Comparison of ENCODE assay signal across 19 cellular contexts in the genomic region with DNA sequence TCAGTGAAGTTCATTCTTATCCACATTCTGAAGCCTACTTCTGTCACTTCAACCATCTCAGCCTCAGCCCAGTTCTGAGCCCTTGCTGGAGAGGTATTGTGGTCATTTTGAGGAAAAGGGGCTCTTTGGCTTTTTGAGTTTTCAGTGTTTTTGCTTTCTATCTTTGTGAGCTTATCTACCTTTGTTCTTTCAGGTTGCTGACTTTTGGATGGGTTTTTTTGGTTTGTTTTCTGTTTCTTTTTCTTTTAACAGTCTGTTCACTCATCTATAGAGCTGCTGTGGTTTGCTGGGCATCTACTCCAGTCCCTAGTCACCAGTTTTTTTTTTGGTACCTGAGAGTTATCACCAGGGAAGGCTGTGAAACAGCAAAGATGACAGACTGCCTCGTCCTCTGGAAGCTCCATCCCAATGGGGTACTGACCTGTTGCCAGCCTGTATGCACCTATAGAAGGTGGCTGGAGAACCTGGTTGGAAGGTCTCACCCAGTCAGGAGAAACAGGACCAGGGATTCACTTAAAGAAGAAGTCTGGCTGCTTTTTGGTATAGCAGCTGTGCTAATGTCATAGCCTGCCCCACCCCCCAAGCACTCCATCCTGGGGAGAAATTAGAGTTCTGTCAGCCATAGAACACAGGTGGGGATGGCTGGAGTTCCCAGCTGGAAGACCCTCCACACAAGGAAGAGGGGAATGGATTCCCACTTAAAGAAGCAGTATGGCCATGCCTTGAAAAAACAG.
DNase-seq lines count a peak whose midpoint lies in the region; ATAC-seq and TF ChIP-seq lines count a peak whose summit lies in the region.
"Had no signal": no experiment of that assay in that cellular context is flagged by ENCODE, and none has a peak within 500 bp of the region (broad histone marks: within the 10 kb centered on the region; RNA-seq: fewer than 3 reads in every experiment).

No MANE protein-coding gene starts in this region.

- TF ChIP-seq CTCF in GM10266 (IDR thresholded peaks at IDR 0.05; ENCODE audit: control insufficient read depth, insufficient read depth, low read depth, missing control alignments) (no peak), adrenal gland (IDR thresholded peaks at IDR 0.05) (no peak)

- no peak for TF ChIP-seq POLR2A in adrenal gland (IDR thresholded peaks at IDR 0.05)

- H3K27me3 ChIP-seq in adrenal gland, result no peaks in the 10 kb centered on the region
- H3K27me3 ChIP-seq: hepatocyte, neutrophil, right atrium auricular region, SJCRH30, vagina had no signal

- no peak overlapping the region for H3K27ac ChIP-seq in adrenal gland
- H3K27ac ChIP-seq: hepatocyte, neutrophil, right atrium auricular region, SJCRH30, vagina had no signal

- ATAC-seq in GM18502 (IDR thresholded peaks at IDR 0.05; ENCODE audit: poor library complexity, unreplicated experiment), result peak; percentile 90
- ATAC-seq in GM19452 (IDR thresholded peaks at IDR 0.05; ENCODE audit: unreplicated experiment), result peak; percentile 55
- ATAC-seq in HG02759 (IDR thresholded peaks at IDR 0.05; ENCODE audit: unreplicated experiment), result peak; percentile 49
- ATAC-seq in HG03280 (IDR thresholded peaks at IDR 0.05; ENCODE audit: unreplicated experiment), result peak; percentile 92
- no peak for ATAC-seq in left cardiac atrium

- H3K4me3 ChIP-seq in adrenal gland, result no peak overlapping the region
- H3K4me3 ChIP-seq: hepatocyte, right atrium auricular region, SJCRH30, vagina had no signal

- no peaks in the 10 kb centered on the region for H3K4me1 ChIP-seq in adrenal gland (replicated peaks in 1 of 2)
- H3K4me1 ChIP-seq: right atrium auricular region, SJCRH30, vagina had no signal

- no peaks in the 10 kb centered on the region for H3K9me3 ChIP-seq in adrenal gland (replicated peaks in 1 of 3)
- H3K9me3 ChIP-seq: neutrophil, right atrium auricular region, SJCRH30, vagina had no signal

- no peak for DNase-seq in GM10266 (ENCODE audit: extremely low spot score)
- no peak for DNase-seq in adrenal gland
- DNase-seq in NCI-H526 (lab: John Stamatoyannopoulos, UW), result no peak
- DNase-seq in left cardiac atrium, result no peak
- DNase-seq: activated CD4-positive, CD25-positive, alpha-beta regulatory T cell treated with anti-CD3 and anti-CD28 coated beads, Interleukin-2, amount 50 U/mL, for 72 hours; amniotic stem cell; C1 segment of cervical spinal cord; DMS153; NCI-H2029; NCI-H526 treated with DMSO at 0.1 percent for 48 hours; SJCRH30 had no signal

- H3K36me3 ChIP-seq in adrenal gland (replicated peaks in 1 of 2), result no peaks in the 10 kb centered on the region
- H3K36me3 ChIP-seq: neutrophil, right atrium auricular region, SJCRH30, vagina had no signal

- intact Hi-C loops in adrenal gland (cut with DNase I) (no loop called here), left cardiac atrium (cut with DNase I) (no loop called here)

- 31 to 85% (median 74%) methylated on average over 1 of the region's 1 CpG for whole genome bisulfite sequencing in adrenal gland, 4 donors

Comparison
In these comparisons a context has a peak if more than half of its experiments do, and no peak if none do; other contexts are left out.
1. ATAC-seq: peak in GM18502 (single experiment), GM19452 (single experiment), HG02759 (single experiment) and HG03280 (single experiment); none in left cardiac atrium (0 of 2).